In genomic region chr4:19947349-19947748, GRCh38 we compare ENCODE assay signal across 23 cellular contexts.
A peak's percentile ranks its signal among the peaks of the same experiment; 100 is the strongest.
DNase-seq lines count a peak whose midpoint lies in the region; ATAC-seq and TF ChIP-seq lines count a peak whose summit lies in the region.
"Had no signal": no experiment of that assay in that cellular context is flagged by ENCODE, and none has a peak within 500 bp of the region (broad histone marks: within the 10 kb centered on the region; RNA-seq: fewer than 3 reads in every experiment).

No MANE protein-coding gene starts in this region.

- H3K18ac ChIP-seq in IMR-90 (ENCODE audit: low read depth, low read length) (no peak overlapping the region), mesenchymal stem cell (ENCODE audit: low read depth in 1 of 2, low read length in 2 of 2) (no peak overlapping the region)

- H3K27ac ChIP-seq in IMR-90 (ENCODE audit: insufficient read depth, low read length) = no peak overlapping the region
- no peak overlapping the region for H3K27ac ChIP-seq in mesenchymal stem cell (ENCODE audit: low read length, poor library complexity, severe bottlenecking)
- H3K27ac ChIP-seq: epithelial cell of prostate, left ventricle myocardium inferior, neutrophil, tibial nerve had no signal

- H2BK15ac ChIP-seq in IMR-90 (ENCODE audit: low read depth, low read length) (no peak overlapping the region), mesenchymal stem cell (ENCODE audit: low read depth, poor library complexity, severe bottlenecking) (no peak overlapping the region)

- H4K8ac ChIP-seq in IMR-90 (ENCODE audit: low read depth in 2 of 2, low read length in 2 of 2) = no peak overlapping the region
- H4K8ac ChIP-seq in mesenchymal stem cell (ENCODE audit: low read length) = no peak overlapping the region

- H2BK120ac ChIP-seq in IMR-90 (ENCODE audit: low read depth, low read length) = no peak overlapping the region
- no peak overlapping the region for H2BK120ac ChIP-seq in mesenchymal stem cell (ENCODE audit: low read depth, low read length)

- dilution Hi-C loops in IMR-90 (cut with HindIII; ENCODE audit: low sequenced_read_pairs, unreplicated experiment) = no loop called here

- no peaks in the 10 kb centered on the region for H3K79me1 ChIP-seq in IMR-90 (ENCODE audit: low read depth in 1 of 2, low read length in 2 of 2)
- H3K79me1 ChIP-seq in mesenchymal stem cell (replicated peaks; ENCODE audit: low read length, poor library complexity, severe bottlenecking) = no peaks in the 10 kb centered on the region

- H2AK9ac ChIP-seq in IMR-90 (replicated peaks; ENCODE audit: low read depth, low read length, poor library complexity) = no peak overlapping the region

- H3K4me1 Mint-ChIP-seq in activated CD4-positive, alpha-beta memory T cell treated with anti-CD3 and anti-CD28 coated beads for 36 hours (ENCODE audit: low read depth) = no peaks in the 10 kb centered on the region
- H3K4me1 Mint-ChIP-seq: B cell; stimulated activated memory B cell treated with anti-CD40 and anti-IgM and Interleukin-4, amounts not matched to agents 10 μg/mL and 1 μg/mL and 100 μg/mL, for 72 hours had no signal

- H3K27ac Mint-ChIP-seq in activated CD4-positive, alpha-beta memory T cell treated with anti-CD3 and anti-CD28 coated beads for 36 hours = no peak overlapping the region
- H3K27ac Mint-ChIP-seq: activated naive CD4-positive, alpha-beta T cell treated with anti-CD3 and anti-CD28 coated beads, Interleukin-2, amount 50 U/mL, for 72 hours; B cell; stimulated activated memory B cell treated with anti-CD40 and anti-IgM and Interleukin-4, amounts not matched to agents 10 μg/mL and 1 μg/mL and 100 μg/mL, for 72 hours had no signal

- H2BK12ac ChIP-seq in mesenchymal stem cell (ENCODE audit: low read length in 2 of 2) = no peak overlapping the region

- no CpG with 5 or more reads among the region's 1 CpG for WGBS in IMR-90 (ENCODE audit: extremely low coverage in 2 of 2, insufficient read length in 1 of 2), 2 experiments
- no CpG with 5 or more reads among the region's 1 CpG for WGBS in mesenchymal stem cell

- no TSS peak for BruUV-seq in IMR-90 (replicated peaks; lab: Mats Ljungman, UMichigan)

- H3K4me2 ChIP-seq in IMR-90 (ENCODE audit: low read depth, low read length) (no peak overlapping the region), mesenchymal stem cell (ENCODE audit: low read length, poor library complexity, severe bottlenecking) (no peak overlapping the region)

- no peak overlapping the region for H4K5ac ChIP-seq in IMR-90 (ENCODE audit: low read depth, low read length)

- TF ChIP-seq CTCF in AG09319 (IDR thresholded peaks at IDR 0.05; ENCODE audit: low read depth, low read length) (no peak), IMR-90 (conservative IDR thresholded peaks at IDR 0.05; ENCODE audit: low read depth, low read length) (no peak), cardiac fibroblast (IDR thresholded peaks at IDR 0.05; ENCODE audit: low read depth, low read length) (no peak)

- H3K36me3 Mint-ChIP-seq in activated CD4-positive, alpha-beta memory T cell treated with anti-CD3 and anti-CD28 coated beads for 36 hours = no peaks in the 10 kb centered on the region
- H3K36me3 Mint-ChIP-seq: stimulated activated memory B cell treated with anti-CD40 and anti-IgM and Interleukin-4, amounts not matched to agents 10 μg/mL and 1 μg/mL and 100 μg/mL, for 72 hours had no signal

- POLR2A ChIA-PET in IMR-90 (lab: Charles Lee; ENCODE audit: unreplicated experiment) = no interaction called here
- POLR2A ChIA-PET in activated CD4-positive, alpha-beta memory T cell treated with anti-CD3 and anti-CD28 coated beads for 36 hours (lab: Charles Lee) = no interaction called here

- peak overlapping the region; percentile 4; the same call in 1 of the 2 replicates for H2AK5ac ChIP-seq in IMR-90 (ENCODE audit: low read depth, low read length)
- no peak overlapping the region for H2AK5ac ChIP-seq in mesenchymal stem cell (ENCODE audit: low read length, severe bottlenecking)

- 0 out of 2 replicates have a peak, but pooled peaks cover 3% of the 10 kb centered on the region for H3K9me1 ChIP-seq in IMR-90 (ENCODE audit: insufficient read depth, low read length)

- ATAC-seq in IMR-90 (ENCODE audit: low read depth) (peak; percentile 42), HG03039 (IDR thresholded peaks at IDR 0.05; ENCODE audit: unreplicated experiment) (no peak), GM18520 (IDR thresholded peaks at IDR 0.05; ENCODE audit: unreplicated experiment) (no peak), HG03045 (IDR thresholded peaks at IDR 0.05; ENCODE audit: unreplicated experiment) (no peak)
- ATAC-seq: activated naive CD4-positive, alpha-beta T cell treated with anti-CD3 and anti-CD28 coated beads, Interleukin-2, amount 50 U/mL, for 72 hours; right cardiac atrium; stimulated activated memory B cell treated with anti-CD40 and anti-IgM and Interleukin-4, amounts not matched to agents 10 μg/mL and 1 μg/mL and 100 μg/mL, for 72 hours had no signal

- H3K14ac ChIP-seq in IMR-90 (replicated peaks; ENCODE audit: low read depth, low read length) (no peak overlapping the region), mesenchymal stem cell (ENCODE audit: low read length in 2 of 2) (no peak overlapping the region)

- no peak overlapping the region for H2BK20ac ChIP-seq in IMR-90 (ENCODE audit: low read depth, low read length)

- no peak overlapping the region for H3K9ac ChIP-seq in IMR-90 (ENCODE audit: low read depth, low read length)
- no peak overlapping the region for H3K9ac ChIP-seq in mesenchymal stem cell (ENCODE audit: low read length)

- H2BK5ac ChIP-seq in IMR-90 (ENCODE audit: low read depth, low read length, poor library complexity, severe bottlenecking) (no peak overlapping the region), mesenchymal stem cell (ENCODE audit: low read depth, low read length, poor library complexity, severe bottlenecking) (no peak overlapping the region)

- intact Hi-C loops in IMR-90 (cut with micrococcal nuclease) = no loop called here
- intact Hi-C loops in activated CD4-positive, alpha-beta memory T cell treated with anti-CD3 and anti-CD28 coated beads for 36 hours (cut with micrococcal nuclease) = no loop called here

- H3K27me3 Mint-ChIP-seq in activated CD4-positive, alpha-beta memory T cell treated with anti-CD3 and anti-CD28 coated beads for 36 hours = no peaks in the 10 kb centered on the region
- H3K27me3 Mint-ChIP-seq: B cell; stimulated activated memory B cell treated with anti-CD40 and anti-IgM and Interleukin-4, amounts not matched to agents 10 μg/mL and 1 μg/mL and 100 μg/mL, for 72 hours had no signal

- H3K56ac ChIP-seq in IMR-90 (ENCODE audit: extremely low read depth, insufficient read depth, low read length) = no peak overlapping the region

- peaks cover 9% of the 10 kb centered on the region for H3K9me3 Mint-ChIP-seq in activated CD4-positive, alpha-beta memory T cell treated with anti-CD3 and anti-CD28 coated beads for 36 hours

- CTCF ChIA-PET in IMR-90 (lab: Yijun Ruan, JAX) = no interaction called here
- CTCF ChIA-PET in activated CD4-positive, alpha-beta memory T cell treated with anti-CD3 and anti-CD28 coated beads for 36 hours (lab: Charles Lee) = no interaction called here

- H3K9me3 ChIP-seq in IMR-90 (ENCODE audit: control insufficient read depth, insufficient read depth, low read length) (no peaks in the 10 kb centered on the region), mesenchymal stem cell (ENCODE audit: control insufficient read depth, low read length) (peaks cover 5% of the 10 kb centered on the region)
- H3K9me3 ChIP-seq: HAP-1, neutrophil had no signal

- H3K4ac ChIP-seq in IMR-90 (ENCODE audit: low read depth, low read length) = no peak overlapping the region
- no peak overlapping the region for H3K4ac ChIP-seq in mesenchymal stem cell (ENCODE audit: low read depth in 1 of 2, low read length in 2 of 2)

- H3K4me3 Mint-ChIP-seq in activated CD4-positive, alpha-beta memory T cell treated with anti-CD3 and anti-CD28 coated beads for 36 hours = no peak overlapping the region
- H3K4me3 Mint-ChIP-seq: B cell; stimulated activated memory B cell treated with anti-CD40 and anti-IgM and Interleukin-4, amounts not matched to agents 10 μg/mL and 1 μg/mL and 100 μg/mL, for 72 hours had no signal

- no peak overlapping the region for H4K91ac ChIP-seq in IMR-90 (ENCODE audit: insufficient read depth, low read depth, low read length)
- H4K91ac ChIP-seq in mesenchymal stem cell (ENCODE audit: low read length) = no peak overlapping the region

- H4K20me1 ChIP-seq in IMR-90 (ENCODE audit: insufficient read depth, low read length) = no peaks in the 10 kb centered on the region

- H2AFZ ChIP-seq in IMR-90 (replicated peaks; ENCODE audit: low read length, poor library complexity) = no peak overlapping the region
- H2AFZ ChIP-seq in mesenchymal stem cell (ENCODE audit: low read depth, low read length) = no peak overlapping the region

- TF ChIP-seq POLR2A in IMR-90 (IDR thresholded peaks at IDR 0.05; ENCODE audit: low read depth, low read length) = no peak

- peaks cover 9% of the 10 kb centered on the region for H3K27me3 ChIP-seq in IMR-90 (ENCODE audit: control insufficient read depth, insufficient read depth, low read length)
- H3K27me3 ChIP-seq in mesenchymal stem cell (ENCODE audit: control insufficient read depth in 1 of 2, insufficient read depth in 1 of 2, low read length in 2 of 2) = no peaks in the 10 kb centered on the region
- H3K27me3 ChIP-seq: neutrophil, tibial nerve had no signal

- H3K4me1 ChIP-seq in IMR-90 (ENCODE audit: control insufficient read depth, insufficient read depth, low read length) = peaks cover 13% of the 10 kb centered on the region
- H3K4me1 ChIP-seq in mesenchymal stem cell (ENCODE audit: control insufficient read depth, insufficient read depth, low read depth, low read length) = peaks cover 7% of the 10 kb centered on the region
- H3K4me1 ChIP-seq: HAP-1, left ventricle myocardium inferior, tibial nerve had no signal

- H3K36me3 ChIP-seq in IMR-90 (ENCODE audit: control insufficient read depth, insufficient read depth, low read length) (no peaks in the 10 kb centered on the region), mesenchymal stem cell (ENCODE audit: control insufficient read depth in 1 of 2, insufficient read depth in 2 of 2, low read depth in 1 of 2, low read length in 2 of 2) (no peaks in the 10 kb centered on the region)
- H3K36me3 ChIP-seq: HAP-1, left ventricle myocardium inferior, neutrophil, tibial nerve had no signal

- no peak for TF ChIP-seq RAD21 in IMR-90 (IDR thresholded peaks at IDR 0.05; ENCODE audit: low read length)

- no peak overlapping the region for H3K4me3 ChIP-seq in IMR-90 (ENCODE audit: insufficient read depth, low read depth, low read length)
- H3K4me3 ChIP-seq in cardiac fibroblast (replicated peaks in 1 of 2; ENCODE audit: low read depth in 2 of 2, low read length in 2 of 2) = no peak overlapping the region
- H3K4me3 ChIP-seq in mesenchymal stem cell (ENCODE audit: insufficient read depth in 1 of 2, low read depth in 1 of 2, low read length in 2 of 2) = no peak overlapping the region
- H3K4me3 ChIP-seq: HAP-1, left ventricle myocardium inferior, tibial nerve had no signal

- in situ Hi-C loops in IMR-90 (cut with MboI; ENCODE audit: low sequenced_read_pairs) = no loop called here

- H3K23ac ChIP-seq in IMR-90 (ENCODE audit: low read depth, low read length) = no peak overlapping the region
- H3K23ac ChIP-seq in mesenchymal stem cell (ENCODE audit: low read length in 2 of 2) = no peak overlapping the region

- DNase-seq in AG09319 (ENCODE audit: extremely low read depth, low read depth) (peak; percentile 16), IMR-90 (peak; percentile 74), cardiac fibroblast (ENCODE audit: low read depth in 2 of 2) (peak; percentile 71 to 85), mesenchymal stem cell (peak; percentile 17)
- no peak for DNase-seq in activated CD4-positive, alpha-beta memory T cell treated with anti-CD3 and anti-CD28 coated beads for 36 hours
- DNase-seq: activated CD4-positive, CD25-positive, alpha-beta regulatory T cell treated with anti-CD3 and anti-CD28 coated beads, Interleukin-2, amount 50 U/mL, for 72 hours; activated CD8-positive, alpha-beta memory T cell treated with anti-CD3 and anti-CD28 coated beads for 24 hours; COR-L47; head of caudate nucleus; left ventricle myocardium inferior; NCI-H2029; NCI-H446 treated with DMSO at 0.1 percent for 48 hours; right cardiac atrium had no signal
